ENCODE assay signal across 16 cellular contexts in the genomic region with DNA sequence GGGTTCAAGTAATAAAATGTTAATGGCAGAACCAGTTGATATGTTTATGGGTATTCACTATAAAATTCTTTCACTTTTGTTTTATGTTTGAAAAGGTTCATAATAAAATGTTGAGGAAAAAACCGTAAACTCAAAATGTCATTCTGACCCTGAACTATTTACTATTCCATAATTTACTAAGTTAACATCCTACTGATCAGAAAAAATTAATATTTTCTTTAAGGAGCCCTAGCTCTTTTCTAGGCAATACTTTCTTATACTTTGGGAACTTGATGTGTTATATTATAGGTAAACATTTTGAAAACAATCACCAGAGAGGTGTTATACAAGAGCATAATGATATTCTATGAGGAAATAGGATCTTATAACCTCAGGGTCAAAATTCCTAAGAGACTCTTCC.
A peak's percentile ranks its signal among the peaks of the same experiment; 100 is the strongest.
DNase-seq lines count a peak whose midpoint lies in the region; ATAC-seq and TF ChIP-seq lines count a peak whose summit lies in the region.
"Had no signal": no experiment of that assay in that cellular context is flagged by ENCODE, and none has a peak within 500 bp of the region (broad histone marks: within the 10 kb centered on the region; RNA-seq: fewer than 3 reads in every experiment).

No MANE protein-coding gene starts in this region.

- H3K27me3 ChIP-seq in SJCRH30 (no peaks in the 10 kb centered on the region), esophagus muscularis mucosa (no peaks in the 10 kb centered on the region), sigmoid colon (no peaks in the 10 kb centered on the region), upper lobe of right lung (no peaks in the 10 kb centered on the region), H7 (ENCODE audit: control insufficient read depth, insufficient read depth, low read length) (no peaks in the 10 kb centered on the region)
- H3K27me3 ChIP-seq: gastroesophageal sphincter had no signal

- H3K4me3 ChIP-seq in SJCRH30 (no peak overlapping the region), esophagus muscularis mucosa (no peak overlapping the region), sigmoid colon (no peak overlapping the region), upper lobe of right lung (no peak overlapping the region), H7 (ENCODE audit: insufficient read depth, low read depth, low read length) (no peak overlapping the region)
- H3K4me3 ChIP-seq: gastroesophageal sphincter, GM23338 had no signal

- peak overlapping the region; percentile 88 for H3K27ac ChIP-seq in SJCRH30
- peak overlapping the region; percentile 68 to 78 (median 74) for H3K27ac ChIP-seq in esophagus muscularis mucosa (replicated peaks in 1 of 4)
- peak overlapping the region in 3 of 4 donors; percentile 67 to 74 (median 68) for H3K27ac ChIP-seq in sigmoid colon
- peak overlapping the region; percentile 70 for H3K27ac ChIP-seq in upper lobe of right lung

- TF ChIP-seq CTCF in esophagus muscularis mucosa (IDR thresholded peaks at IDR 0.05) (no peak), sigmoid colon (IDR thresholded peaks at IDR 0.05) (no peak), upper lobe of right lung (IDR thresholded peaks at IDR 0.05) (no peak)

- DNase-seq in SJCRH30, result no peak
- DNase-seq in esophagus muscularis mucosa (ENCODE audit: extremely low spot score), result no peak
- DNase-seq in sigmoid colon, result no peak
- DNase-seq in upper lobe of right lung, result no peak
- no peak for DNase-seq in H7
- DNase-seq: activated CD4-positive, alpha-beta memory T cell treated with anti-CD3 and anti-CD28 coated beads for 36 hours; activated CD4-positive, alpha-beta T cell treated with anti-CD3 and anti-CD28 coated beads for 1 hour; activated CD8-positive, alpha-beta memory T cell treated with anti-CD3 and anti-CD28 coated beads, Interleukin-2, amount 50 U/mL, for 4 hours; activated naive CD4-positive, alpha-beta T cell; nephron progenitor cell; RPMI8226; stimulated activated naive CD4-positive, alpha-beta T cell had no signal

- H3K9me3 ChIP-seq in SJCRH30 (replicated peaks) (peaks cover 4% of the 10 kb centered on the region; the same call in 1 of the 2 replicates), esophagus muscularis mucosa (peaks cover 0 to 11% (median 5%) of the 10 kb centered on the region in 4 donors), sigmoid colon (peaks cover 0 to 8% (median 5%) of the 10 kb centered on the region in 4 donors), upper lobe of right lung (no peaks in the 10 kb centered on the region)

- H3K4me1 ChIP-seq in SJCRH30 (peaks cover 43% of the 10 kb centered on the region), esophagus muscularis mucosa (peaks cover 18 to 31% (median 23%) of the 10 kb centered on the region in 4 donors), sigmoid colon (peaks cover 0 to 28% (median 16%) of the 10 kb centered on the region in 4 donors), upper lobe of right lung (peaks cover 22% of the 10 kb centered on the region)

- no peaks in the 10 kb centered on the region for H3K36me3 ChIP-seq in SJCRH30
- H3K36me3 ChIP-seq in esophagus muscularis mucosa, result no peaks in the 10 kb centered on the region
- no peaks in the 10 kb centered on the region for H3K36me3 ChIP-seq in sigmoid colon
- H3K36me3 ChIP-seq in upper lobe of right lung, result no peaks in the 10 kb centered on the region
- no peaks in the 10 kb centered on the region for H3K36me3 ChIP-seq in H7 (replicated peaks; ENCODE audit: control insufficient read depth, insufficient read depth, low read length)
- H3K36me3 ChIP-seq: gastroesophageal sphincter had no signal

- WGBS in esophagus muscularis mucosa, result 47% methylated on average over 1 of the region's 1 CpG
- WGBS in sigmoid colon, 2 donors, result 0 to 11% methylated on average over 1 of the region's 1 CpG

- ATAC-seq in upper lobe of right lung (no peak), HG03097 (IDR thresholded peaks at IDR 0.05; ENCODE audit: low FRiP score, unreplicated experiment) (no peak), HG03442 (IDR thresholded peaks at IDR 0.05; ENCODE audit: unreplicated experiment) (no peak)

- no peak for TF ChIP-seq EP300 in esophagus muscularis mucosa (IDR thresholded peaks at IDR 0.05)
- TF ChIP-seq EP300 in sigmoid colon (IDR thresholded peaks at IDR 0.05), result no peak

- intact Hi-C loops in esophagus muscularis mucosa (cut with DNase I), result no loop called here
- intact Hi-C loops in sigmoid colon (cut with DNase I), result loop anchor here (10.0 kb wide), 1 partner anchor 57 kb away; no protein-coding TSS in a partner anchor
- intact Hi-C loops in upper lobe of right lung (cut with DNase I), result no loop called here

- TF ChIP-seq POLR2A in esophagus muscularis mucosa (IDR thresholded peaks at IDR 0.05; ENCODE audit: low read depth) (no peak), sigmoid colon (IDR thresholded peaks at IDR 0.05) (no peak)
